ENCODE assay signal across 21 cellular contexts in the genomic region with DNA sequence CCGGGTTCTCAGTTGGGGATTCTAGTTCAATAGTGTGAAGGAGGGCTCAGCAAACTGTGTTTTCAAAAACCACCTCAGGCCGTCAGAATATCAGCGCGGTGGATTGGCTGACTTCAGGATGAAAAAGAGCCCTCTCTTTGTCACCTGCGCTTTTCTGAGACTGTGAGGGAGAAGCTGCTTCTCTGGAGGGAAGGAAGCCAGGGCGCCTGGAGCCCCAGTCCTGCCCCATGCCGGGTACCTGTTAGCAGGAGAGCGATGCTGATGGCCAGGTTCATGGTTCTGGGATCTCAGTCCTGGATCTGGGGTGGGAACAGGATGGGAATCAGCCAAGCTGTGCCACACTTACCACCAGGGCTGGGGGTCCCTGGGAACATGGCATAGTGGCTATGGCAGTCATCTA. TPM values are rescaled to one million over a fixed set of nuclear protein-coding genes. Genes with fewer than 3 reads are reported as not detected.
DNase-seq lines count a peak whose midpoint lies in the region; ATAC-seq, FAIRE-seq and TF ChIP-seq lines count a peak whose summit lies in the region.
"Had no signal": no experiment of that assay in that cellular context is flagged by ENCODE, and none has a peak within 500 bp of the region (broad histone marks: within the 10 kb centered on the region; RNA-seq: fewer than 3 reads in every experiment).

No MANE protein-coding gene starts in this region.

- CTCF ChIA-PET in A673 (lab: Charles Lee) (interaction anchor here (0.8 kb wide), 1 partner anchor 46 kb away, joined by 3 read pairs; no protein-coding TSS in a partner anchor), H1 (lab: Charles Lee; ENCODE audit: partially characterized antibody) (interaction anchor here (2.7 kb wide), 1 partner anchor 47 kb away, joined by 10 read pairs; no protein-coding TSS in a partner anchor)

- no peak overlapping the region for H2AFZ ChIP-seq in H1 (ENCODE audit: low read length)

- peak overlapping the region; percentile 96 for H4K91ac ChIP-seq in H1 (replicated peaks; ENCODE audit: insufficient read length, low read length)

- H3K23ac ChIP-seq in H1 (ENCODE audit: insufficient read length) (no peak overlapping the region), mesendoderm (ENCODE audit: low read length) (peak overlapping the region; percentile 76)

- H2BK20ac ChIP-seq in H1 (ENCODE audit: low read length) = 0 out of 2 replicates have a peak overlapping the region, but pooled peaks have one; percentile 8

- peaks cover 0 to 36% of the 10 kb centered on the region in 2 experiments; a peak in 2 of 4 replicates for H3K79me2 ChIP-seq in H1 (ENCODE audit: control insufficient read depth in 1 of 2, insufficient read depth in 2 of 2, low read length in 2 of 2)
- peaks cover 22% of the 10 kb centered on the region for H3K79me2 ChIP-seq in mesendoderm (ENCODE audit: control insufficient read depth, insufficient read depth, low read length)

- H3K9me3 ChIP-seq in A673 (ENCODE audit: low read depth, low read length, poor library complexity, severe bottlenecking) (no peaks in the 10 kb centered on the region), H1 (ENCODE audit: insufficient read depth in 2 of 2, low read depth in 1 of 2, low read length in 1 of 2) (no peaks in the 10 kb centered on the region)
- H3K9me3 ChIP-seq: thoracic aorta had no signal

- 83% methylated on average over 8 of the region's 8 CpGs; no CpG with 5 or more reads in 1 of the 2 experiments for WGBS in H1 (ENCODE audit: extremely low coverage in 1 of 2, insufficient coverage in 1 of 2, insufficient read length in 1 of 2, insufficient replicate concordance in 2 of 2, low coverage in 1 of 2, low lambda C conversion rate in 2 of 2, missing lambda C conversion rate in 1 of 2), 2 experiments
- no CpG with 5 or more reads among the region's 8 CpGs for WGBS in mesendoderm (ENCODE audit: extremely low coverage, insufficient coverage, low lambda C conversion rate)

- BruUV-seq in A673 (replicated peaks; lab: Mats Ljungman, UMichigan) = no TSS peak

- H2BK5ac ChIP-seq in H1 (ENCODE audit: low read depth, low read length) (peak overlapping the region; percentile 96; the same call in 1 of the 2 replicates), mesendoderm (ENCODE audit: low read length) (no peak overlapping the region)

- H4K5ac ChIP-seq in H1 (ENCODE audit: insufficient read length, low read depth, low read length) (no peak overlapping the region), mesendoderm (ENCODE audit: low read length) (no peak overlapping the region)

- H2BK12ac ChIP-seq in H1 (ENCODE audit: low read depth, low read length) = peak overlapping the region; percentile 91; the same call in 1 of the 2 replicates

- H3K9ac ChIP-seq in H1 (replicated peaks in 1 of 4; ENCODE audit: extremely low read depth in 1 of 4, low read depth in 3 of 4, low read length in 3 of 4) (peak overlapping the region in 2 of 4 experiments; percentile 49 to 71; a peak in 4 of 7 replicates), mesendoderm (ENCODE audit: low read length) (peak overlapping the region; percentile 56)

- intact Hi-C loops in A673 (cut with micrococcal nuclease; ENCODE audit: unreplicated experiment) = no loop called here

- H3K79me1 ChIP-seq in H1 (ENCODE audit: low read depth, low read length) = peaks cover 22% of the 10 kb centered on the region
- H3K79me1 ChIP-seq in mesendoderm (ENCODE audit: low read length) = peaks cover 16% of the 10 kb centered on the region

- H3K18ac ChIP-seq in H1 (ENCODE audit: extremely low read depth, low read length) (peak overlapping the region; percentile 85; the same call in 1 of the 2 replicates), mesendoderm (ENCODE audit: low read length) (no peak overlapping the region)

- peak overlapping the region; percentile 70 for H3K56ac ChIP-seq in H1 (replicated peaks; ENCODE audit: insufficient read length, low read depth, low read length)
- H3K56ac ChIP-seq in mesendoderm (ENCODE audit: low read length) = peak overlapping the region; percentile 80

- FAIRE-seq in H1 (lab: Jason Lieb, UNC) = no peak
- FAIRE-seq: keratinocyte had no signal

- H3K36me3 ChIP-seq in A673 (ENCODE audit: insufficient read depth, low read length, poor library complexity, severe bottlenecking) = peaks cover 19% of the 10 kb centered on the region
- peaks cover 19 to 28% (median 24%) of the 10 kb centered on the region in 4 experiments for H3K36me3 ChIP-seq in H1 (ENCODE audit: control insufficient read depth in 2 of 4, insufficient read depth in 4 of 4, low read length in 3 of 4)
- peaks cover 2% of the 10 kb centered on the region for H3K36me3 ChIP-seq in mesendoderm (ENCODE audit: control insufficient read depth, insufficient read depth, low read length)
- H3K36me3 ChIP-seq: thoracic aorta had no signal

- DNase-seq in A673 (ENCODE audit: low spot score) (no peak), HFF-Myc (ENCODE audit: extremely low read depth, low read depth) (no peak), H1 (ENCODE audit: low read depth in 1 of 2, low spot score in 2 of 2) (no peak), mesendoderm (no peak), NOMO-1 treated with DMSO at 0.1 percent for 48 hours (lab: John Stamatoyannopoulos, UW; ENCODE audit: unreplicated experiment) (no peak)
- no peak for DNase-seq in stimulated activated CD4-positive, alpha-beta T cell treated with anti-CD3 and anti-CD28 coated beads, Interleukin-2, amount 100 ng/mL, for 24 hours
- no peak for DNase-seq in stimulated activated naive CD8-positive, alpha-beta T cell treated with anti-CD3 and anti-CD28 coated beads, Interleukin-15, Interleukin-2, amounts not matched to agents 100 U/mL and 50 U/mL, for 24 hours
- DNase-seq: 8988T; activated naive CD4-positive, alpha-beta T cell treated with anti-CD3 and anti-CD28 coated beads, Interleukin-2, amount 10 ng/mL, durations not matched to agents 7 days and 5 days; MM.1S; naive thymus-derived CD8-positive, alpha-beta T cell; NCI-H187; NCI-H446; NK-92 treated with Interleukin-12 subunit alpha and Interleukin-12 subunit beta, amount 100 ng/mL, for 24 hours; stimulated activated CD4-positive, alpha-beta T cell treated with anti-CD3 and anti-CD28 coated beads, Interleukin-12 subunit alpha, Interleukin-12 subunit beta, amount 100 ng/mL, for 4 hours; T-cell had no signal

- peaks cover 12% of the 10 kb centered on the region for H3K23me2 ChIP-seq in H1 (ENCODE audit: low read depth, low read length)

- H3K4me3 ChIP-seq in A673 (ENCODE audit: low read depth, low read length, poor library complexity, severe bottlenecking) (peak overlapping the region; percentile 89), HFF-Myc (replicated peaks; ENCODE audit: low read depth, low read length) (peak overlapping the region; percentile 87), H1 (ENCODE audit: extremely low read depth in 1 of 4, insufficient read depth in 2 of 4, low read depth in 3 of 4, low read length in 4 of 4) (peak overlapping the region in 3 of 4 experiments; percentile 76 to 90 (median 89); a peak in 4 of 8 replicates), mesendoderm (ENCODE audit: low read length) (no peak overlapping the region)
- H3K4me3 ChIP-seq: thoracic aorta had no signal

- H3K4ac ChIP-seq in H1 (replicated peaks; ENCODE audit: insufficient read length, low read depth, low read length) (peak overlapping the region; percentile 97), mesendoderm (ENCODE audit: low read depth, low read length) (no peak overlapping the region)

- peak overlapping the region; percentile 75 to 90 for H3K4me2 ChIP-seq in H1 (ENCODE audit: insufficient read depth in 1 of 2, low read depth in 2 of 2, low read length in 2 of 2)
- H3K4me2 ChIP-seq in mesendoderm (ENCODE audit: low read length) = peak overlapping the region; percentile 26

- no peak overlapping the region for H4K8ac ChIP-seq in H1 (ENCODE audit: extremely low read depth, insufficient read depth, low read length)
- no peak overlapping the region for H4K8ac ChIP-seq in mesendoderm (ENCODE audit: low read depth, low read length)

- TF ChIP-seq EP300 in H1 (IDR thresholded peaks at IDR 0.05; ENCODE audit: borderline replicate concordance in 1 of 2, low read depth in 2 of 2, low read length in 2 of 2) = no peak

- H2BK15ac ChIP-seq in H1 (ENCODE audit: low read length) (peak overlapping the region; percentile 61; the same call in 1 of the 2 replicates), mesendoderm (replicated peaks; ENCODE audit: low read depth) (no peak overlapping the region)

- TF ChIP-seq CTCF in A673 (conservative IDR thresholded peaks at IDR 0.05; ENCODE audit: low read depth, low read length) (no peak), HFF-Myc (IDR thresholded peaks at IDR 0.05; ENCODE audit: low read depth, low read length, missing control alignments) (no peak), H1 (IDR thresholded peaks at IDR 0.05; ENCODE audit: control extremely low read depth in 1 of 3, insufficient read depth in 1 of 3, low read depth in 1 of 3, low read length in 3 of 3) (no peak)

- H3K4me1 ChIP-seq in A673 (ENCODE audit: insufficient read depth, low read length, poor library complexity, severe bottlenecking) (peaks cover 26% of the 10 kb centered on the region), H1 (replicated peaks in 1 of 4; ENCODE audit: control insufficient read depth in 3 of 4, insufficient read depth in 4 of 4, low read length in 3 of 4) (peaks cover 13 to 41% (median 26%) of the 10 kb centered on the region in 4 experiments), mesendoderm (ENCODE audit: control insufficient read depth, low read depth, low read length) (peaks cover 15% of the 10 kb centered on the region)

- peak overlapping the region; percentile 64 for H3K27ac ChIP-seq in A673 (ENCODE audit: low read depth, low read length, poor library complexity, severe bottlenecking)
- peak overlapping the region; percentile 73; the same call in 1 of the 2 replicates for H3K27ac ChIP-seq in H1 (ENCODE audit: low read depth, low read length)
- no peak overlapping the region for H3K27ac ChIP-seq in mesendoderm (ENCODE audit: low read depth, low read length)
- H3K27ac ChIP-seq: RWPE1, thoracic aorta had no signal

- H3K27me3 ChIP-seq in A673 (replicated peaks; ENCODE audit: insufficient read depth, low read depth, low read length, poor library complexity) (no peaks in the 10 kb centered on the region), H1 (replicated peaks in 1 of 4; ENCODE audit: control insufficient read depth in 3 of 4, extremely low read depth in 1 of 4, insufficient read depth in 3 of 4, low read length in 3 of 4) (no peaks in the 10 kb centered on the region; a peak in 1 of 7 replicates), mesendoderm (ENCODE audit: insufficient read depth, low read length, poor library complexity) (no peaks in the 10 kb centered on the region)

- ATAC-seq in GM18909 (IDR thresholded peaks at IDR 0.05; ENCODE audit: poor library complexity, unreplicated experiment) = no peak
- no peak for ATAC-seq in stimulated activated naive CD8-positive, alpha-beta T cell treated with anti-CD3 and anti-CD28 coated beads, Interleukin-15, Interleukin-2, amounts not matched to agents 100 U/mL and 50 U/mL, for 24 hours
- ATAC-seq: naive thymus-derived CD8-positive, alpha-beta T cell; T-cell had no signal

- H2AK5ac ChIP-seq in H1 (ENCODE audit: low read depth, low read length) (peak overlapping the region; percentile 95; the same call in 1 of the 2 replicates), mesendoderm (ENCODE audit: low read length) (peak overlapping the region; percentile 65)

- no peak for TF ChIP-seq POLR2A in H1 (IDR thresholded peaks at IDR 0.05; ENCODE audit: control extremely low read depth in 1 of 2, low read depth in 2 of 2, low read length in 2 of 2)

- peak overlapping the region; percentile 91 for H2BK120ac ChIP-seq in H1 (replicated peaks; ENCODE audit: low read depth, low read length)
- H2BK120ac ChIP-seq in mesendoderm (ENCODE audit: low read depth, low read length) = no peak overlapping the region

- no peak overlapping the region for H3K14ac ChIP-seq in H1 (ENCODE audit: insufficient read length)

- POLR2A ChIA-PET in A673 (lab: Charles Lee; ENCODE audit: low non-redundant PET) (no interaction called here), H1 (lab: Charles Lee; ENCODE audit: partially characterized antibody) (interaction anchor here (1.1 to 3.4 kb wide), 4 partner anchors 18 to 112 kb away, joined by 3 to 12 read pairs (median 4); partner anchors contain the start of gene USP2)

- peaks cover 6 to 19% of the 10 kb centered on the region in 2 experiments for H4K20me1 ChIP-seq in H1 (replicated peaks in 1 of 2; ENCODE audit: control insufficient read depth in 1 of 2, insufficient read depth in 2 of 2, low read length in 2 of 2)

- TF ChIP-seq RAD21 in H1 (IDR thresholded peaks at IDR 0.05 in 1 of 2, conservative IDR thresholded peaks at IDR 0.05 in 1 of 2; ENCODE audit: low read depth in 2 of 2, low read length in 2 of 2) = no peak

RNA-seq across cellular contexts. Expression of gene THY1, which starts 2.3 kb away (rescaled TPM):
- 150 and 187 TPM in 2 replicates for total RNA-seq in A673 (2021)
- 259 and 286 TPM in 2 replicates for total RNA-seq in H1 (2021; fragmentation: NEBNext Ultra II Directional; extraction: Animal tissue kit (Norgen Biotek cat#: 25700))
- polyA plus RNA-seq in H1 (2011; rRNA removed) = 2,050 and 2,479 TPM in 2 replicates
- polyA plus RNA-seq in H1 (2011; cell fraction: cytosol; rRNA removed) = 1,448 TPM
- 660 TPM for polyA plus RNA-seq in H1 (2011; cell fraction: nucleus; rRNA removed)
- polyA plus RNA-seq in H1 (2012, experiment 1 of 2) = 327 to 599 TPM (median 496 TPM) in 4 replicates
- 595 TPM for polyA plus RNA-seq in H1 (2012, experiment 2 of 2)
- 909 TPM for polyA plus RNA-seq in H1 (2013, experiment 1 of 2)
- 1,095 TPM for polyA plus RNA-seq in H1 (2013, experiment 2 of 2)
- 708 and 816 TPM in 2 replicates for polyA minus RNA-seq in H1 (2011; rRNA and poly(A)+ RNA removed)
- polyA minus RNA-seq in H1 (2011; cell fraction: cytosol; rRNA and poly(A)+ RNA removed) = 233 TPM
- polyA minus RNA-seq in H1 (2011; cell fraction: nucleus; rRNA and poly(A)+ RNA removed) = 264 TPM
- 284 TPM for polyA plus RNA-seq in mesendoderm (2013, experiment 1 of 2)
- 281 TPM for polyA plus RNA-seq in mesendoderm (2013, experiment 2 of 2)
- total RNA-seq: naive thymus-derived CD8-positive, alpha-beta T cell; pulmonary artery endothelial cell had no signal
- polyA plus RNA-seq: naive thymus-derived CD8-positive, alpha-beta T cell had no signal

RNA-seq across cellular contexts. Expression of gene USP2, which starts 39.1 kb away (rescaled TPM):
- total RNA-seq in A673 (2021) = 4.8 and 6.2 TPM in 2 replicates
- total RNA-seq in H1 (2021; fragmentation: NEBNext Ultra II Directional; extraction: Animal tissue kit (Norgen Biotek cat#: 25700)) = 6.9 and 8.5 TPM in 2 replicates
- 2.2 and 3.9 TPM in 2 replicates for polyA plus RNA-seq in H1 (2011; rRNA removed)
- polyA plus RNA-seq in H1 (2011; cell fraction: cytosol; rRNA removed) = 2.1 TPM
- polyA plus RNA-seq in H1 (2011; cell fraction: nucleus; rRNA removed) = 3.5 TPM
- 5.3 to 6.6 TPM (median 5.9 TPM) in 4 replicates for polyA plus RNA-seq in H1 (2012, experiment 1 of 2)
- 5.0 TPM for polyA plus RNA-seq in H1 (2012, experiment 2 of 2)
- polyA plus RNA-seq in H1 (2013, experiment 1 of 2) = 4.6 TPM
- 4.3 TPM for polyA plus RNA-seq in H1 (2013, experiment 2 of 2)
- 7.0 and 7.9 TPM in 2 replicates for polyA minus RNA-seq in H1 (2011; rRNA and poly(A)+ RNA removed)
- 4.6 TPM for polyA minus RNA-seq in H1 (2011; cell fraction: cytosol; rRNA and poly(A)+ RNA removed)
- 7.3 TPM for polyA minus RNA-seq in H1 (2011; cell fraction: nucleus; rRNA and poly(A)+ RNA removed)
- polyA plus RNA-seq in mesendoderm (2013, experiment 1 of 2) = 6.2 TPM
- 5.9 TPM for polyA plus RNA-seq in mesendoderm (2013, experiment 2 of 2)
